ENCODE assay signal across 16 cellular contexts in the genomic region with DNA sequence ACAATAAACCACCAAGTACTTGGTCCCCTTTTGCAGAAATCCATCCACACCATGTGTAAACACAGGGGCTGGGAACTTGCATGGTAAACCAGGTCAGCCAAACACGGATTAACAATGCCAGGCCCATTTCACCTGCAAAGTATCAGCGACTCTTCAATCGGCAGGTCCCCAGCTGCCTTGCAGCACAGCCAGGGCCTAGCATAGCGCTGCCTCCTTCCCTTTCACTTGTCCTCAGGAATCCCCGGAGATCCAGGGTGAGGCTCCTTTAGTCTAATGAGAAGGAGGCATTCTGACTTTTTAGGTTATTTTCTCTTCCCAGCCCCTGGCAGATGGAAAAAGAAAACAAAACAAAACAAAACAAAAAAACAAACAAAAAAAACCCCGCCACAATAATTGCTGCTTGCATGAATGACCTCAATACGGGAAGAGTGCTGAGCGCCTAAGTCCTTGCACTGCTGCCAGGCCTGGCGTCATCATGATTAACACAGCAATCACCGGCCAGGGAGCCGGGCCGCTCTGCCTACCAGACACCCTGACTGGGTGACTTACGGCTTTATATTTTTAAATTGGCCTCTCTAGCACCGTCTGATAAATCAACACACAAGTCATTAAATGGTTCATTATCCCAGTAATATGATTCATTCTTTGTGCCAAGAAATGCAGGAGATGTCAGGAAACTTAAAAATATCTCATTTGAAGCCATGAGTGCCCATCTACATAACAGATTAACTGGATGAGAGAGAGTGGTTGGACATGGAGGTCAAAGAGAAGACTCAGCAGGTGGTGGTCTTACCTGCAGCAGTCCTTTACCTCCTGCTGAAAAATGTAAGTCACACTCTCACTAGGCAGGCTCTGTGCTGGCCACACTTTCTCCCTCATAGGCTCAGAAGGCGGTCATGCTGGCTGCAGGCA.
DNase-seq lines count a peak whose midpoint lies in the region; ATAC-seq and TF ChIP-seq lines count a peak whose summit lies in the region.
"Had no signal": no experiment of that assay in that cellular context is flagged by ENCODE, and none has a peak within 500 bp of the region (broad histone marks: within the 10 kb centered on the region; RNA-seq: fewer than 3 reads in every experiment).

No MANE protein-coding gene starts in this region.

- no peak overlapping the region for H3K4me3 Mint-ChIP-seq in activated CD4-positive, alpha-beta T cell treated with anti-CD3 and anti-CD28 coated beads, Interleukin-2, amount 10 ng/mL, durations not matched to agents 7 days and 5 days
- H3K4me3 Mint-ChIP-seq: activated T-cell treated with anti-CD3 and anti-CD28 coated beads, Interleukin-2, amount 50 U/mL, for 24 hours had no signal

- TF ChIP-seq EP300 in upper lobe of left lung (IDR thresholded peaks at IDR 0.05), result no peak

- 80 to 81% methylated on average over 14 to 15 of the region's 15 CpGs for WGBS in upper lobe of left lung, 2 donors

- no peaks in the 10 kb centered on the region for H3K36me3 ChIP-seq in PC-3 (ENCODE audit: low read depth, low read length)
- H3K36me3 ChIP-seq in upper lobe of left lung, result no peaks in the 10 kb centered on the region

- POLR2A ChIA-PET in PC-3 (lab: Charles Lee; ENCODE audit: unreplicated experiment), result no interaction called here
- POLR2A ChIA-PET in activated CD4-positive, alpha-beta T cell treated with anti-CD3 and anti-CD28 coated beads, Interleukin-2, amount 10 ng/mL, durations not matched to agents 7 days and 5 days (lab: Charles Lee), result no interaction called here

- no peaks in the 10 kb centered on the region for H3F3A ChIP-seq in PC-3 (ENCODE audit: low read length, unreplicated experiment)

- ATAC-seq in PC-3, result no peak
- ATAC-seq in upper lobe of left lung (ENCODE audit: low FRiP score in 2 of 2), result peak; percentile 39 to 40
- ATAC-seq in HG03460 (IDR thresholded peaks at IDR 0.05; ENCODE audit: unreplicated experiment), result no peak
- ATAC-seq: left ventricle myocardium superior had no signal

- no peaks in the 10 kb centered on the region for H3K36me3 Mint-ChIP-seq in activated CD4-positive, alpha-beta T cell treated with anti-CD3 and anti-CD28 coated beads, Interleukin-2, amount 10 ng/mL, durations not matched to agents 7 days and 5 days (ENCODE audit: low read depth)

- CTCF ChIA-PET in PC-3 (lab: Charles Lee), result no interaction called here
- CTCF ChIA-PET in activated CD4-positive, alpha-beta T cell treated with anti-CD3 and anti-CD28 coated beads, Interleukin-2, amount 10 ng/mL, durations not matched to agents 7 days and 5 days (lab: Charles Lee), result no interaction called here

- H3K27me3 ChIP-seq in PC-3 (ENCODE audit: low read length), result no peaks in the 10 kb centered on the region
- no peaks in the 10 kb centered on the region for H3K27me3 ChIP-seq in upper lobe of left lung

- H3K27ac ChIP-seq in PC-3 (ENCODE audit: low read length), result no peak overlapping the region
- no peak overlapping the region for H3K27ac ChIP-seq in upper lobe of left lung
- H3K27ac ChIP-seq: SK-N-MC, VCaP had no signal

- H3K4me1 ChIP-seq in PC-3 (ENCODE audit: insufficient read depth, low read length) (no peaks in the 10 kb centered on the region), upper lobe of left lung (no peaks in the 10 kb centered on the region)

- DNase-seq in NCI-H748 (lab: John Stamatoyannopoulos, UW; ENCODE audit: unreplicated experiment) (peak; percentile 31), NCI-H748 treated with DMSO at 0.1 percent for 48 hours (lab: John Stamatoyannopoulos, UW) (no peak), PC-3 (peak; percentile 1), kidney glomerular epithelial cell (lab: John Stamatoyannopoulos, UW) (peak; percentile 30), upper lobe of left lung (peak in 1 of 2 donors; percentile 42)
- no peak for DNase-seq in activated CD8-positive, alpha-beta memory T cell treated with anti-CD3 and anti-CD28 coated beads for 24 hours
- no peak for DNase-seq in activated CD4-positive, alpha-beta T cell treated with anti-CD3 and anti-CD28 coated beads, Interleukin-2, amount 10 ng/mL, durations not matched to agents 7 days and 5 days
- DNase-seq: activated T-cell treated with anti-CD3 and anti-CD28 coated beads, Interleukin-2, amount 50 U/mL, for 24 hours; Calu3; left ventricle myocardium superior; NCI-H524; stimulated activated CD4-positive, alpha-beta T cell treated with anti-CD3 and anti-CD28 coated beads, Interleukin-15, amount 100 ng/mL, for 24 hours; trophoblast cell had no signal

- intact Hi-C loops in PC-3 (cut with micrococcal nuclease), result no loop called here

- H3K4me3 ChIP-seq in PC-3 (ENCODE audit: low read length) (no peak overlapping the region), upper lobe of left lung (no peak overlapping the region)
- H3K4me3 ChIP-seq: SK-N-MC had no signal

- no peaks in the 10 kb centered on the region for H3K27me3 Mint-ChIP-seq in activated CD4-positive, alpha-beta T cell treated with anti-CD3 and anti-CD28 coated beads, Interleukin-2, amount 10 ng/mL, durations not matched to agents 7 days and 5 days
- H3K27me3 Mint-ChIP-seq: activated T-cell treated with anti-CD3 and anti-CD28 coated beads, Interleukin-2, amount 50 U/mL, for 24 hours had no signal

- no peaks in the 10 kb centered on the region for H3K4me1 Mint-ChIP-seq in activated CD4-positive, alpha-beta T cell treated with anti-CD3 and anti-CD28 coated beads, Interleukin-2, amount 10 ng/mL, durations not matched to agents 7 days and 5 days

- H3K9me2 ChIP-seq in PC-3 (replicated peaks; ENCODE audit: low read length), result no peaks in the 10 kb centered on the region

- TF ChIP-seq CTCF in PC-3 (conservative IDR thresholded peaks at IDR 0.05; ENCODE audit: low read depth, low read length) (no peak), upper lobe of left lung (IDR thresholded peaks at IDR 0.05) (no peak)

- H3K9ac ChIP-seq in PC-3 (ENCODE audit: low read length), result no peak overlapping the region

- peaks cover 2% of the 10 kb centered on the region for H3K9me3 Mint-ChIP-seq in activated CD4-positive, alpha-beta T cell treated with anti-CD3 and anti-CD28 coated beads, Interleukin-2, amount 10 ng/mL, durations not matched to agents 7 days and 5 days
- H3K9me3 Mint-ChIP-seq: activated T-cell treated with anti-CD3 and anti-CD28 coated beads, Interleukin-2, amount 50 U/mL, for 24 hours had no signal

- H2AFZ ChIP-seq in PC-3 (ENCODE audit: low read length), result no peak overlapping the region

- H3K79me2 ChIP-seq in PC-3 (ENCODE audit: low read length), result no peaks in the 10 kb centered on the region

- no TSS peak for BruUV-seq in PC-3 (replicated peaks; lab: Mats Ljungman, UMichigan)

- H3K27ac Mint-ChIP-seq in activated CD4-positive, alpha-beta T cell treated with anti-CD3 and anti-CD28 coated beads, Interleukin-2, amount 10 ng/mL, durations not matched to agents 7 days and 5 days, result no peak overlapping the region
- H3K27ac Mint-ChIP-seq: activated T-cell treated with anti-CD3 and anti-CD28 coated beads, Interleukin-2, amount 50 U/mL, for 24 hours had no signal

- H3K9me3 ChIP-seq in PC-3 (ENCODE audit: low read length) (no peaks in the 10 kb centered on the region), upper lobe of left lung (no peaks in the 10 kb centered on the region)

- no peaks in the 10 kb centered on the region for H4K20me1 ChIP-seq in PC-3 (ENCODE audit: low read length)

- no peak for TF ChIP-seq POLR2A in upper lobe of left lung (IDR thresholded peaks at IDR 0.05)

- no peak overlapping the region for H3K4me2 ChIP-seq in PC-3 (ENCODE audit: low read length)

Comparison
In these comparisons a context has a peak if more than half of its experiments do, and no peak if none do; other contexts are left out.
1. DNase-seq: peak in NCI-H748 (single experiment), PC-3 (single experiment) and kidney glomerular epithelial cell (single experiment); none in NCI-H748 treated with DMSO at 0.1 percent for 48 hours (single experiment), activated CD8-positive, alpha-beta memory T cell treated with anti-CD3 and anti-CD28 coated beads for 24 hours (single experiment) and activated CD4-positive, alpha-beta T cell treated with anti-CD3 and anti-CD28 coated beads, Interleukin-2, amount 10 ng/mL, durations not matched to agents 7 days and 5 days (single experiment).
2. ATAC-seq: peak in upper lobe of left lung (2 of 2); none in PC-3 (single experiment) and HG03460 (single experiment).